In the genomic region with DNA sequence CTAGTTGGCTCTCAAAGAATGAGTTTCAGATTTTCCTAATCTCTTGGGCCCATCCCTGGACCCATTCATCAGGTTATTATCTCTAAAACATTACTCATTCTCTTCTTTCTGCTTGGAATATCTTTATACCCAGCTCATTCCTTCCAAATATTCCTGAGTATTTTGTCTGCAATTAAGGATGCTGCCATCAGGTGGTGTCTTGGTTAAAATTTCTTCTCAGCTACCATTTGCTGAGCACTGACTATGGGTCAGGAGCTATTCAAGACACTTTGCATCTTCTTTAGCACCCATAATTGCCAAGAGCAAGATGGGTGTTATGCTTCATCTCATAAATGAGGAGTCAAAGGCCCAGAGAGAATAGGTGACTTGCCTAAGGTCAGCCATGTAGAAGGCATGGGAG, we compare ENCODE assay signal across 1 cellular context.
TF ChIP-seq lines count a peak whose summit lies in the region.

No MANE protein-coding gene starts in this region.

TF ChIP-seq in H1, 55 proteins besides CTCF, POLR2A, EP300 and RAD21:
- no peak for TF ChIP-seq SP2 (IDR thresholded peaks at IDR 0.05; ENCODE audit: low read length)
- no peak for TF ChIP-seq TBP (IDR thresholded peaks at IDR 0.05; ENCODE audit: low read depth, low read length)
- TF ChIP-seq SP1 (IDR thresholded peaks at IDR 0.05; ENCODE audit: low read depth, low read length): no peak
- TF ChIP-seq CTBP2 (IDR thresholded peaks at IDR 0.05; ENCODE audit: borderline replicate concordance, insufficient read depth, insufficient read length, low read length): no peak
- TF ChIP-seq HDAC2 (IDR thresholded peaks at IDR 0.05; ENCODE audit: borderline replicate concordance in 1 of 2, low read depth in 2 of 2, low read length in 2 of 2): no peak
- no peak for TF ChIP-seq SRF (IDR thresholded peaks at IDR 0.05; ENCODE audit: low read depth, low read length)
- TF ChIP-seq SIX5 (IDR thresholded peaks at IDR 0.05; ENCODE audit: low read depth, low read length): no peak
- no peak for TF ChIP-seq GTF2F1 (IDR thresholded peaks at IDR 0.05; ENCODE audit: borderline replicate concordance, low read depth, low read length)
- TF ChIP-seq BACH1 (IDR thresholded peaks at IDR 0.05; ENCODE audit: low read length): no peak
- TF ChIP-seq CBX5 (IDR thresholded peaks at IDR 0.05; ENCODE audit: low read depth, low read length): no peak
- TF ChIP-seq CEBPB (IDR thresholded peaks at IDR 0.05; ENCODE audit: low read depth, low read length): no peak
- TF ChIP-seq YY1 (IDR thresholded peaks at IDR 0.05; ENCODE audit: low read depth, low read length): no peak
- TF ChIP-seq TCF12 (IDR thresholded peaks at IDR 0.05; ENCODE audit: low read depth, low read length): no peak
- no peak for TF ChIP-seq EZH2 (IDR thresholded peaks at IDR 0.05; ENCODE audit: low read depth, low read length, severe bottlenecking)
- TF ChIP-seq SIN3A (conservative IDR thresholded peaks at IDR 0.05 in 1 of 2, IDR thresholded peaks at IDR 0.05 in 1 of 2; ENCODE audit: low read depth in 1 of 2, low read length in 2 of 2): no peak
